In genomic region chr1:200981278-200981677, GRCh38 we compare ENCODE assay signal across 14 cellular contexts. TPM values are rescaled to one million over a fixed set of nuclear protein-coding genes. Genes with fewer than 3 reads are reported as not detected.
DNase-seq lines count a peak whose midpoint lies in the region; ATAC-seq and TF ChIP-seq lines count a peak whose summit lies in the region.
"Had no signal": no experiment of that assay in that cellular context is flagged by ENCODE, and none has a peak within 500 bp of the region (broad histone marks: within the 10 kb centered on the region; RNA-seq: fewer than 3 reads in every experiment).

No MANE protein-coding gene starts in this region.

- no peaks in the 10 kb centered on the region for H3K9me2 ChIP-seq in GM23248 (ENCODE audit: insufficient read depth)

- no peaks in the 10 kb centered on the region for H3K27me3 Mint-ChIP-seq in natural killer cell treated with Interleukin-12 subunit alpha and Interleukin-12 subunit beta and Interleukin-15 and Interleukin-18, amount 100 ng/mL, for 72 hours
- H3K27me3 Mint-ChIP-seq in natural killer cell (ENCODE audit: low read depth in 2 of 2) = no peaks in the 10 kb centered on the region
- H3K27me3 Mint-ChIP-seq: CD4-positive, alpha-beta memory T cell had no signal

- H3K9ac ChIP-seq in GM23248 = no peak overlapping the region

- no peak overlapping the region for H3K27ac Mint-ChIP-seq in natural killer cell treated with Interleukin-12 subunit alpha and Interleukin-12 subunit beta and Interleukin-15 and Interleukin-18, amount 100 ng/mL, for 72 hours
- no peak overlapping the region for H3K27ac Mint-ChIP-seq in natural killer cell
- H3K27ac Mint-ChIP-seq in stimulated activated effector memory CD8-positive, alpha-beta T cell treated with anti-CD3 and anti-CD28 coated beads, Interleukin-12 subunit alpha, Interleukin-12 subunit beta, amount 100 ng/mL, for 72 hours = no peak overlapping the region

- no peaks in the 10 kb centered on the region for H3F3A ChIP-seq in GM23248 (ENCODE audit: insufficient read depth)

- H3K4me2 ChIP-seq in osteoblast (ENCODE audit: insufficient read depth, low read length) = no peak overlapping the region
- no peak overlapping the region for H3K4me2 ChIP-seq in GM23248 (ENCODE audit: unreplicated experiment)

- no peaks in the 10 kb centered on the region for H3K4me1 ChIP-seq in osteoblast (ENCODE audit: insufficient read depth, low read length)
- H3K4me1 ChIP-seq in GM23248 (ENCODE audit: insufficient read depth) = no peaks in the 10 kb centered on the region

- in situ Hi-C loops in GM23248 (cut with MboI) = no loop called here

- no peaks in the 10 kb centered on the region for H3K36me3 Mint-ChIP-seq in natural killer cell treated with Interleukin-12 subunit alpha and Interleukin-12 subunit beta and Interleukin-15 and Interleukin-18, amount 100 ng/mL, for 72 hours
- no peaks in the 10 kb centered on the region for H3K36me3 Mint-ChIP-seq in natural killer cell
- H3K36me3 Mint-ChIP-seq in stimulated activated effector memory CD8-positive, alpha-beta T cell treated with anti-CD3 and anti-CD28 coated beads, Interleukin-12 subunit alpha, Interleukin-12 subunit beta, amount 100 ng/mL, for 72 hours = peaks cover 100% of the 10 kb centered on the region

- H2AFZ ChIP-seq in osteoblast (ENCODE audit: low read length) (no peak overlapping the region), GM23248 (no peak overlapping the region)

- H3K9me3 Mint-ChIP-seq in natural killer cell treated with Interleukin-12 subunit alpha and Interleukin-12 subunit beta and Interleukin-15 and Interleukin-18, amount 100 ng/mL, for 72 hours = no peaks in the 10 kb centered on the region
- no peaks in the 10 kb centered on the region for H3K9me3 Mint-ChIP-seq in natural killer cell
- H3K9me3 Mint-ChIP-seq in stimulated activated effector memory CD8-positive, alpha-beta T cell treated with anti-CD3 and anti-CD28 coated beads, Interleukin-12 subunit alpha, Interleukin-12 subunit beta, amount 100 ng/mL, for 72 hours = no peaks in the 10 kb centered on the region

- H3K27ac ChIP-seq in osteoblast (ENCODE audit: low read depth, low read length) (no peak overlapping the region), GM23248 (no peak overlapping the region)

- intact Hi-C loops in natural killer cell (cut with micrococcal nuclease) = no loop called here

- H3K27me3 ChIP-seq in osteoblast (ENCODE audit: insufficient read depth, low read length) (no peaks in the 10 kb centered on the region), GM23248 (replicated peaks; ENCODE audit: insufficient read depth) (no peaks in the 10 kb centered on the region; the same call in 1 of the 2 replicates)

- no peaks in the 10 kb centered on the region for H3K9me3 ChIP-seq in osteoblast (ENCODE audit: low read depth, low read length)
- no peaks in the 10 kb centered on the region for H3K9me3 ChIP-seq in GM23248 (ENCODE audit: low read depth)

- DNase-seq in natural killer cell treated with Interleukin-12 subunit alpha and Interleukin-12 subunit beta and Interleukin-15 and Interleukin-18, amount 100 ng/mL, for 72 hours (ENCODE audit: low spot score) = peak; percentile 35
- DNase-seq in natural killer cell (no peak), osteoblast (ENCODE audit: insufficient read length, low spot score, missing footprints) (peak; percentile 31), GM23248 (no peak)
- DNase-seq in stimulated activated effector memory CD8-positive, alpha-beta T cell treated with anti-CD3 and anti-CD28 coated beads, Interleukin-12 subunit alpha, Interleukin-12 subunit beta, amount 100 ng/mL, for 72 hours (ENCODE audit: low spot score in 2 of 2) = no peak
- DNase-seq: C1 segment of cervical spinal cord; Calu3; CD4-positive, alpha-beta memory T cell; COR-L47; DMS153; DND-41; H7; HCEC 1CT had no signal

- ATAC-seq in natural killer cell treated with Interleukin-12 subunit alpha and Interleukin-12 subunit beta and Interleukin-15 and Interleukin-18, amount 100 ng/mL, for 72 hours = no peak
- ATAC-seq in natural killer cell (no peak), GM18909 (IDR thresholded peaks at IDR 0.05; ENCODE audit: poor library complexity, unreplicated experiment) (no peak)
- ATAC-seq in stimulated activated effector memory CD8-positive, alpha-beta T cell treated with anti-CD3 and anti-CD28 coated beads, Interleukin-12 subunit alpha, Interleukin-12 subunit beta, amount 100 ng/mL, for 72 hours = peak; percentile 14

- H4K20me1 ChIP-seq in osteoblast (ENCODE audit: insufficient read depth, low read length) (no peaks in the 10 kb centered on the region), GM23248 (ENCODE audit: insufficient read depth) (no peaks in the 10 kb centered on the region)

- TF ChIP-seq CTCF in natural killer cell (IDR thresholded peaks at IDR 0.05) (no peak), osteoblast (IDR thresholded peaks at IDR 0.05; ENCODE audit: extremely low read depth, low read depth, low read length) (no peak)

- H3K79me2 ChIP-seq in osteoblast (ENCODE audit: insufficient read depth, low read length) (no peaks in the 10 kb centered on the region), GM23248 (ENCODE audit: insufficient read depth) (no peaks in the 10 kb centered on the region)

- no peak overlapping the region for H3K4me3 Mint-ChIP-seq in natural killer cell treated with Interleukin-12 subunit alpha and Interleukin-12 subunit beta and Interleukin-15 and Interleukin-18, amount 100 ng/mL, for 72 hours
- H3K4me3 Mint-ChIP-seq in natural killer cell = no peak overlapping the region
- H3K4me3 Mint-ChIP-seq in stimulated activated effector memory CD8-positive, alpha-beta T cell treated with anti-CD3 and anti-CD28 coated beads, Interleukin-12 subunit alpha, Interleukin-12 subunit beta, amount 100 ng/mL, for 72 hours = no peak overlapping the region
- H3K4me3 Mint-ChIP-seq: CD4-positive, alpha-beta memory T cell had no signal

- H3K4me1 Mint-ChIP-seq in natural killer cell treated with Interleukin-12 subunit alpha and Interleukin-12 subunit beta and Interleukin-15 and Interleukin-18, amount 100 ng/mL, for 72 hours (ENCODE audit: low read depth in 2 of 2) = peaks cover 0 to 3% of the 10 kb centered on the region in 2 donors
- H3K4me1 Mint-ChIP-seq in natural killer cell = peaks cover 0 to 4% of the 10 kb centered on the region in 2 donors
- H3K4me1 Mint-ChIP-seq in stimulated activated effector memory CD8-positive, alpha-beta T cell treated with anti-CD3 and anti-CD28 coated beads, Interleukin-12 subunit alpha, Interleukin-12 subunit beta, amount 100 ng/mL, for 72 hours = no peaks in the 10 kb centered on the region

- H3K36me3 ChIP-seq in osteoblast (ENCODE audit: insufficient read depth, low read length) = no peaks in the 10 kb centered on the region
- H3K36me3 ChIP-seq in GM23248 (ENCODE audit: low read depth) = no peaks in the 10 kb centered on the region

- H3K4me3 ChIP-seq in osteoblast (ENCODE audit: insufficient read depth, low read length) (no peak overlapping the region), GM23248 (no peak overlapping the region)

- 36 to 43% methylated on average over 4 of the region's 4 CpGs for WGBS in GM23248 (ENCODE audit: low coverage in 1 of 2, low lambda C conversion rate in 2 of 2, missing lambda C conversion rate in 2 of 2), 2 experiments

RNA-seq across cellular contexts. Expression of gene KIF21B, which starts 42.2 kb away (rescaled TPM):
- total RNA-seq in natural killer cell treated with Interleukin-12 subunit alpha and Interleukin-12 subunit beta and Interleukin-15 and Interleukin-18, amount 100 ng/mL, for 72 hours = 10 to 100 TPM; 71.1 to 93.3 TPM
- total RNA-seq in natural killer cell (100 to 1,000 TPM; 102 to 129 (median 126) TPM), osteoblast (under 0.01 TPM in 2 replicates)
- under 0.01 TPM in 1 of 2 replicates, not detected in the other for total RNA-seq in GM23248 (2014; rRNA removed; shearing (Covaris generic))
- polyA plus RNA-seq in GM23248 (2016; fragmentation: Nextera tagmentation; extraction: Ambion mirVana) = 0.03 and 0.04 TPM in 2 replicates

Comparison
In these comparisons a context has a peak if more than half of its experiments do, and no peak if none do; other contexts are left out.
1. DNase-seq: peak in natural killer cell treated with Interleukin-12 subunit alpha and Interleukin-12 subunit beta and Interleukin-15 and Interleukin-18, amount 100 ng/mL, for 72 hours (single experiment) and osteoblast (single experiment); none in natural killer cell (single experiment), stimulated activated effector memory CD8-positive, alpha-beta T cell treated with anti-CD3 and anti-CD28 coated beads, Interleukin-12 subunit alpha, Interleukin-12 subunit beta, amount 100 ng/mL, for 72 hours (0 of 2) and GM23248 (single experiment).
2. RNA of gene KIF21B, which starts 42.2 kb away (total RNA-seq): 102 to 129 TPM in natural killer cell and 71.1 to 93.3 TPM in natural killer cell treated with Interleukin-12 subunit alpha and Interleukin-12 subunit beta and Interleukin-15 and Interleukin-18, amount 100 ng/mL, for 72 hours; under 0.01 TPM in osteoblast and under 0.01 TPM in GM23248; every median in the first group is over 10 times any median in the second.